18 cellular contexts compared by ENCODE assay signal in genomic region chr10:115953203-115953602, GRCh38.
DNase-seq lines count a peak whose midpoint lies in the region; ATAC-seq, FAIRE-seq and TF ChIP-seq lines count a peak whose summit lies in the region.
"Had no signal": no experiment of that assay in that cellular context is flagged by ENCODE, and none has a peak within 500 bp of the region (broad histone marks: within the 10 kb centered on the region; RNA-seq: fewer than 3 reads in every experiment).

No MANE protein-coding gene starts in this region.

- no peak overlapping the region; the same call in 1 of the 2 replicates for H3K9ac ChIP-seq in IMR-90 (ENCODE audit: low read depth, low read length)

- CTCF ChIA-PET in A549 (lab: Yijun Ruan, JAX), result interaction anchor here (0.6 kb wide), 1 partner anchor 62 kb away, joined by 3 read pairs; no protein-coding TSS in a partner anchor
- CTCF ChIA-PET in IMR-90 (lab: Yijun Ruan, JAX), result interaction anchor here (0.8 to 1.4 kb wide), 2 partner anchors 154 to 334 kb away, joined by 3 to 5 read pairs; no protein-coding TSS in a partner anchor

- no peak overlapping the region; the same call in 1 of the 2 replicates for H2AK5ac ChIP-seq in IMR-90 (ENCODE audit: low read depth, low read length)

- peak overlapping the region; percentile 56; the same call in 1 of the 2 replicates for H3K18ac ChIP-seq in IMR-90 (ENCODE audit: low read depth, low read length)

- peak overlapping the region; percentile 95; the same call in 1 of the 2 replicates for H3K4ac ChIP-seq in IMR-90 (ENCODE audit: low read depth, low read length)

- no peak for FAIRE-seq in A549 (lab: Jason Lieb, UNC)
- FAIRE-seq: GM12892, GM19239, H54 had no signal

- no peak for ATAC-seq in A549
- ATAC-seq in IMR-90 (ENCODE audit: low read depth), result peak; percentile 61
- no peak for ATAC-seq in HG02973 (IDR thresholded peaks at IDR 0.05; ENCODE audit: unreplicated experiment)
- ATAC-seq in GM18873 (IDR thresholded peaks at IDR 0.05; ENCODE audit: low FRiP score, unreplicated experiment), result no peak

- H3K27ac ChIP-seq in A549 (peak overlapping the region in 1 of 2 experiments; percentile 11; a peak in 1 of 6 replicates), IMR-90 (ENCODE audit: insufficient read depth, low read length) (0 out of 2 replicates have a peak overlapping the region, but pooled peaks have one; percentile 16)

- H3K9me3 ChIP-seq in A549 (no peaks in the 10 kb centered on the region), IMR-90 (ENCODE audit: control insufficient read depth, insufficient read depth, low read length) (no peaks in the 10 kb centered on the region)

- H3K36me3 ChIP-seq in IMR-90 (ENCODE audit: control insufficient read depth, insufficient read depth, low read length), result no peaks in the 10 kb centered on the region

- H3K4me2 ChIP-seq in A549 (peak overlapping the region; percentile 16; the same call in 1 of the 3 replicates), IMR-90 (ENCODE audit: low read depth, low read length) (peak overlapping the region; percentile 58; the same call in 1 of the 2 replicates)

- peak overlapping the region; percentile 97 for H2BK20ac ChIP-seq in IMR-90 (ENCODE audit: low read depth, low read length)

- no peak for TF ChIP-seq EP300 in A549 (IDR thresholded peaks at IDR 0.05)

- H2BK5ac ChIP-seq in IMR-90 (ENCODE audit: low read depth, low read length, poor library complexity, severe bottlenecking), result peak overlapping the region; percentile 53

- peak overlapping the region; percentile 64; the same call in 1 of the 2 replicates for H3K23ac ChIP-seq in IMR-90 (ENCODE audit: low read depth, low read length)

- H3K14ac ChIP-seq in IMR-90 (replicated peaks; ENCODE audit: low read depth, low read length), result peak overlapping the region; percentile 49; the same call in 1 of the 2 replicates

- dilution Hi-C loops in IMR-90 (cut with HindIII; ENCODE audit: low sequenced_read_pairs, unreplicated experiment), result no loop called here

- intact Hi-C loops in IMR-90 (cut with micrococcal nuclease), result no loop called here

- no peak overlapping the region for H2AK9ac ChIP-seq in IMR-90 (replicated peaks; ENCODE audit: low read depth, low read length, poor library complexity)

- no peaks in the 10 kb centered on the region for H3K27me3 ChIP-seq in IMR-90 (ENCODE audit: control insufficient read depth, insufficient read depth, low read length)

- TF ChIP-seq RAD21 in A549 (conservative IDR thresholded peaks at IDR 0.05 in 1 of 2, IDR thresholded peaks at IDR 0.05 in 1 of 2) (no peak), IMR-90 (IDR thresholded peaks at IDR 0.05; ENCODE audit: low read length) (no peak)

- peak overlapping the region; percentile 94 for H2BK120ac ChIP-seq in IMR-90 (ENCODE audit: low read depth, low read length)

- TF ChIP-seq POLR2A in A549 (IDR thresholded peaks at IDR 0.05; ENCODE audit: low read length), result no peak
- TF ChIP-seq POLR2A in IMR-90 (IDR thresholded peaks at IDR 0.05; ENCODE audit: low read depth, low read length), result no peak

- peak overlapping the region; percentile 61 to 83; a peak in 2 of 4 replicates for H4K8ac ChIP-seq in IMR-90 (ENCODE audit: low read depth in 2 of 2, low read length in 2 of 2)

- peaks cover 20% of the 10 kb centered on the region; the same call in 2 of the 3 replicates for H3K4me1 ChIP-seq in A549
- peaks cover 19% of the 10 kb centered on the region for H3K4me1 ChIP-seq in IMR-90 (ENCODE audit: control insufficient read depth, insufficient read depth, low read length)

- no peaks in the 10 kb centered on the region for H4K20me1 ChIP-seq in IMR-90 (ENCODE audit: insufficient read depth, low read length)

- no TSS peak for BruUV-seq in IMR-90 (replicated peaks; lab: Mats Ljungman, UMichigan)

- H2BK15ac ChIP-seq in IMR-90 (ENCODE audit: low read depth, low read length), result peak overlapping the region; percentile 96; the same call in 1 of the 3 replicates

- peaks cover 11% of the 10 kb centered on the region for H3K9me1 ChIP-seq in IMR-90 (ENCODE audit: insufficient read depth, low read length)

- POLR2A ChIA-PET in A549 (lab: Yijun Ruan, JAX), result no interaction called here
- POLR2A ChIA-PET in IMR-90 (lab: Charles Lee; ENCODE audit: unreplicated experiment), result no interaction called here

- H4K5ac ChIP-seq in IMR-90 (ENCODE audit: low read depth, low read length), result no peak overlapping the region; the same call in 1 of the 2 replicates

- peak overlapping the region; percentile 5; the same call in 1 of the 2 replicates for H4K91ac ChIP-seq in IMR-90 (ENCODE audit: insufficient read depth, low read depth, low read length)

- 9% methylated on average over 5 of the region's 5 CpGs for WGBS in A549 (ENCODE audit: missing lambda C conversion rate)
- no CpG with 5 or more reads among the region's 5 CpGs for WGBS in IMR-90 (ENCODE audit: extremely low coverage in 2 of 2, insufficient read length in 1 of 2), 2 experiments

- no peaks in the 10 kb centered on the region for H3K79me1 ChIP-seq in IMR-90 (ENCODE audit: low read depth in 1 of 2, low read length in 2 of 2)

- no peak overlapping the region for H3K4me3 ChIP-seq in A549
- H3K4me3 ChIP-seq in IMR-90 (ENCODE audit: insufficient read depth, low read depth, low read length), result no peak overlapping the region

- TF ChIP-seq CTCF in A549 (IDR thresholded peaks at IDR 0.05) (no peak), IMR-90 (conservative IDR thresholded peaks at IDR 0.05; ENCODE audit: low read depth, low read length) (no peak)

- in situ Hi-C loops in IMR-90 (cut with MboI; ENCODE audit: low sequenced_read_pairs) (no loop called here), G401 (cut with HindIII; ENCODE audit: low sequenced_read_pairs) (no loop called here)

- no peak overlapping the region for H2AFZ ChIP-seq in IMR-90 (replicated peaks; ENCODE audit: low read length, poor library complexity)

- DNase-seq in A549 (ENCODE audit: low read depth in 1 of 2, low spot score in 1 of 2), result no peak
- DNase-seq in IMR-90, result peak; percentile 52
- peak; percentile 16 for DNase-seq in dermis blood vessel endothelial cell
- DNase-seq in iris pigment epithelial cell (ENCODE audit: low read depth), result peak; percentile 56
- no peak for DNase-seq in AG08396 (ENCODE audit: low spot score)
- no peak for DNase-seq in G401 (ENCODE audit: low spot score)
- DNase-seq: 8988T; ACHN; C1 segment of cervical spinal cord; Calu3; CD4-positive, alpha-beta T cell; DMS79; GDM1 had no signal

- 0 out of 2 replicates have a peak overlapping the region, but pooled peaks have one; percentile 29 for H3K56ac ChIP-seq in IMR-90 (ENCODE audit: extremely low read depth, insufficient read depth, low read length)

TF ChIP-seq in A549, 52 proteins besides CTCF, POLR2A, EP300 and RAD21 (continues in another document):
- TF ChIP-seq PBX3 (IDR thresholded peaks at IDR 0.05), result no peak
- TF ChIP-seq ZC3H11A (IDR thresholded peaks at IDR 0.05), result no peak
- TF ChIP-seq CBX2 (IDR thresholded peaks at IDR 0.05; ENCODE audit: borderline replicate concordance, low read depth), result no peak
- TF ChIP-seq GATA3 (IDR thresholded peaks at IDR 0.05; ENCODE audit: borderline replicate concordance), result no peak
- TF ChIP-seq SREBF2 (IDR thresholded peaks at IDR 0.05), result no peak
- TF ChIP-seq BCL3 (IDR thresholded peaks at IDR 0.05), result no peak
- TF ChIP-seq EHMT2 (IDR thresholded peaks at IDR 0.05; ENCODE audit: low read depth), result no peak

TF ChIP-seq in IMR-90, 13 proteins besides CTCF, POLR2A, EP300 and RAD21:
- no peak for TF ChIP-seq ELK1 (IDR thresholded peaks at IDR 0.05; ENCODE audit: borderline replicate concordance, low read depth, low read length)
- TF ChIP-seq USF2 (IDR thresholded peaks at IDR 0.05; ENCODE audit: low read depth, low read length), result no peak
- TF ChIP-seq NFE2L2 (IDR thresholded peaks at IDR 0.05; ENCODE audit: low read depth, low read length), result no peak
- no peak for TF ChIP-seq MAFK (IDR thresholded peaks at IDR 0.05; ENCODE audit: low read depth, low read length)
- TF ChIP-seq RCOR1 (IDR thresholded peaks at IDR 0.05; ENCODE audit: insufficient replicate concordance, low read length), result no peak
- no peak for TF ChIP-seq BHLHE40 (IDR thresholded peaks at IDR 0.05; ENCODE audit: low read depth, low read length)
- TF ChIP-seq CHD1 (IDR thresholded peaks at IDR 0.05; ENCODE audit: low read depth, low read length), result no peak
TF ChIP-seq in IMR-90: peak in this region for 0.

Comparison
In these comparisons a context has a peak if more than half of its experiments do, and no peak if none do; other contexts are left out.
1. DNase-seq: peak in IMR-90 (single experiment), dermis blood vessel endothelial cell (single experiment) and iris pigment epithelial cell (single experiment); none in A549 (0 of 2), AG08396 (single experiment) and G401 (single experiment).